24 cellular contexts compared by ENCODE assay signal in the genomic region with DNA sequence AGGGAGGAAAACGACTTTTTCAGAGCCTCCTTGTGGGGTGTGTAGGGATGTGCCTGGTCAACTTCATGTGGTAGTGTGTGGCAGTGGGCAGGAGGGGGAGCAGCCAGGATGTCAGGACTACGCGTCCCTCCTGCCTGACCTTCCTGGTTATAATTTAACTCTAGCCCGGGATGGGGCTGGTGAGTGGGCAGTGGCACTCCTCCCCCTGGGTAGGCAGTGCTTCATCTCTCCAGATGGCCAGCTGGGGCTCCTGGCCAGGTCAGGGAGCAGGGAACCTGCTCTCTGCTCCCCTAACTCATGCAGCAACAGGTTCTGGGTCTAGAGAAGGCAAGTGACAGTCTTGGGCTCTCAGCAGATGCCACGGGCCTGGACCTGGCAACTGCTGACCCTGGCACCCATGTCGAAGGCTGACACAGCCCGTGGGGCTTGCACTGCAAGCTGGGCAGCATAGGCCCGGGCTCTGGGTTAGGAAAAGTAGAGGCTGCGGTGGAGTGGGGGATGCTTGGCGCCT. TPM values are rescaled to one million over a fixed set of nuclear protein-coding genes. Genes with fewer than 3 reads are reported as not detected.
DNase-seq lines count a peak whose midpoint lies in the region; ATAC-seq and TF ChIP-seq lines count a peak whose summit lies in the region.
"Had no signal": no experiment of that assay in that cellular context is flagged by ENCODE, and none has a peak within 500 bp of the region (broad histone marks: within the 10 kb centered on the region; RNA-seq: fewer than 3 reads in every experiment).

No MANE protein-coding gene starts in this region.

- POLR2A ChIA-PET in IMR-90 (lab: Charles Lee; ENCODE audit: unreplicated experiment) = no interaction called here

- ATAC-seq in IMR-90 (ENCODE audit: low read depth) (0 out of 2 replicates have a peak, but pooled peaks have one; percentile 7), GM21526 (IDR thresholded peaks at IDR 0.05; ENCODE audit: low FRiP score, unreplicated experiment) (no peak), HG03039 (IDR thresholded peaks at IDR 0.05; ENCODE audit: unreplicated experiment) (no peak)
- ATAC-seq: activated naive CD4-positive, alpha-beta T cell treated with anti-CD3 and anti-CD28 coated beads, Interleukin-2, amount 50 U/mL, for 72 hours; left cardiac atrium; naive thymus-derived CD8-positive, alpha-beta T cell; sciatic nerve had no signal

- no peak for TF ChIP-seq RAD21 in IMR-90 (IDR thresholded peaks at IDR 0.05; ENCODE audit: low read length)

- H3K36me3 ChIP-seq in BLaER1 (peaks cover 11% of the 10 kb centered on the region; the same call in 1 of the 2 replicates), IMR-90 (ENCODE audit: control insufficient read depth, insufficient read depth, low read length) (no peaks in the 10 kb centered on the region), endodermal cell (ENCODE audit: control insufficient read depth, insufficient read depth, low read length) (no peaks in the 10 kb centered on the region)
- H3K36me3 ChIP-seq: vagina had no signal

- H4K91ac ChIP-seq in IMR-90 (ENCODE audit: insufficient read depth, low read depth, low read length) = no peak overlapping the region

- intact Hi-C loops in IMR-90 (cut with micrococcal nuclease) = no loop called here

- no peak overlapping the region for H3K18ac ChIP-seq in IMR-90 (ENCODE audit: low read depth, low read length)

- no peak overlapping the region for H2BK120ac ChIP-seq in IMR-90 (ENCODE audit: low read depth, low read length)

- H3K27me3 ChIP-seq in BLaER1 (no peaks in the 10 kb centered on the region), IMR-90 (ENCODE audit: control insufficient read depth, insufficient read depth, low read length) (peaks cover 1% of the 10 kb centered on the region; the same call in 1 of the 2 replicates), endodermal cell (ENCODE audit: control insufficient read depth, insufficient read depth, low read length, poor library complexity, severe bottlenecking) (no peaks in the 10 kb centered on the region)
- H3K27me3 ChIP-seq: vagina had no signal

- no peaks in the 10 kb centered on the region for H3K36me3 Mint-ChIP-seq in endodermal cell (ENCODE audit: low read depth)
- H3K36me3 Mint-ChIP-seq: activated naive CD4-positive, alpha-beta T cell treated with anti-CD3 and anti-CD28 coated beads, Interleukin-2, amount 50 U/mL, for 72 hours had no signal

- no peak overlapping the region for H3K4me3 Mint-ChIP-seq in endodermal cell
- H3K4me3 Mint-ChIP-seq: naive thymus-derived CD8-positive, alpha-beta T cell had no signal

- no peak overlapping the region for H2AK9ac ChIP-seq in IMR-90 (replicated peaks; ENCODE audit: low read depth, low read length, poor library complexity)

- 0 out of 2 replicates have a peak overlapping the region, but pooled peaks have one; percentile 38 for H3K27ac ChIP-seq in BLaER1
- no peak overlapping the region for H3K27ac ChIP-seq in IMR-90 (ENCODE audit: insufficient read depth, low read length)
- no peak overlapping the region for H3K27ac ChIP-seq in endodermal cell (ENCODE audit: low read depth, low read length)
- H3K27ac ChIP-seq in coronary artery = peak overlapping the region in 1 of 2 donors; percentile 26
- H3K27ac ChIP-seq: vagina had no signal

- no peaks in the 10 kb centered on the region for H3K9me3 Mint-ChIP-seq in endodermal cell
- H3K9me3 Mint-ChIP-seq: activated naive CD4-positive, alpha-beta T cell treated with anti-CD3 and anti-CD28 coated beads, Interleukin-2, amount 50 U/mL, for 72 hours; naive thymus-derived CD8-positive, alpha-beta T cell had no signal

- H3K56ac ChIP-seq in IMR-90 (ENCODE audit: extremely low read depth, insufficient read depth, low read length) = no peak overlapping the region

- no peaks in the 10 kb centered on the region for H3K27me3 Mint-ChIP-seq in endodermal cell (ENCODE audit: insufficient read depth)
- H3K27me3 Mint-ChIP-seq: naive thymus-derived CD8-positive, alpha-beta T cell had no signal

- H3K9me1 ChIP-seq in IMR-90 (ENCODE audit: insufficient read depth, low read length) = peaks cover 7% of the 10 kb centered on the region; the same call in 1 of the 2 replicates

- TF ChIP-seq CTCF in IMR-90 (conservative IDR thresholded peaks at IDR 0.05; ENCODE audit: low read depth, low read length) (0 out of 2 replicates have a peak, but pooled peaks have one; percentile 3), endodermal cell (conservative IDR thresholded peaks at IDR 0.05) (peak; percentile 63), coronary artery (IDR thresholded peaks at IDR 0.05) (no peak)

- H3K4me3 ChIP-seq in BLaER1 = no peak overlapping the region
- no peak overlapping the region for H3K4me3 ChIP-seq in IMR-90 (ENCODE audit: insufficient read depth, low read depth, low read length)
- no peak overlapping the region for H3K4me3 ChIP-seq in endodermal cell (ENCODE audit: low read length)
- H3K4me3 ChIP-seq in coronary artery = no peak overlapping the region
- H3K4me3 ChIP-seq: vagina had no signal

- DNase-seq in IMR-90 = no peak
- peak; percentile 67 for DNase-seq in endodermal cell
- DNase-seq in mucosa of gallbladder (ENCODE audit: low spot score) = peak; percentile 14
- DNase-seq in stimulated activated CD4-positive, alpha-beta T cell treated with anti-CD3 and anti-CD28 coated beads, Interleukin-2, amount 100 ng/mL, for 24 hours = no peak
- no peak for DNase-seq in coronary artery (ENCODE audit: low spot score)
- DNase-seq: activated CD4-positive, alpha-beta T cell treated with anti-CD3 and anti-CD28 coated beads for 48 hours; activated T-cell treated with anti-CD3 and anti-CD28 coated beads for 4 hours; caudate nucleus; left cardiac atrium; MM.1S; naive thymus-derived CD8-positive, alpha-beta T cell; NCI-H2029; NCI-H748 treated with DMSO at 0.1 percent for 48 hours; RPMI8226; stimulated activated naive CD4-positive, alpha-beta T cell had no signal

- in situ Hi-C loops in IMR-90 (cut with MboI; ENCODE audit: low sequenced_read_pairs) = no loop called here

- H3K4me1 ChIP-seq in BLaER1 (peaks cover 27% of the 10 kb centered on the region), IMR-90 (ENCODE audit: control insufficient read depth, insufficient read depth, low read length) (peaks cover 7% of the 10 kb centered on the region), endodermal cell (ENCODE audit: control insufficient read depth, insufficient read depth, low read length) (no peaks in the 10 kb centered on the region)

- no peak overlapping the region for H2BK5ac ChIP-seq in IMR-90 (ENCODE audit: low read depth, low read length, poor library complexity, severe bottlenecking)

- TF ChIP-seq POLR2A in IMR-90 (IDR thresholded peaks at IDR 0.05; ENCODE audit: low read depth, low read length) = no peak

- no peak overlapping the region for H4K8ac ChIP-seq in IMR-90 (ENCODE audit: low read depth in 2 of 2, low read length in 2 of 2)

- no peak overlapping the region for H2BK20ac ChIP-seq in IMR-90 (ENCODE audit: low read depth, low read length)

- no peak overlapping the region for H4K5ac ChIP-seq in IMR-90 (ENCODE audit: low read depth, low read length)

- no peak overlapping the region for H2BK15ac ChIP-seq in IMR-90 (ENCODE audit: low read depth, low read length)

- no peak overlapping the region for H2AK5ac ChIP-seq in IMR-90 (ENCODE audit: low read depth, low read length)

- H3K27ac Mint-ChIP-seq in endodermal cell = no peak overlapping the region
- H3K27ac Mint-ChIP-seq: activated naive CD4-positive, alpha-beta T cell treated with anti-CD3 and anti-CD28 coated beads, Interleukin-2, amount 50 U/mL, for 72 hours had no signal

- CTCF ChIA-PET in IMR-90 (lab: Yijun Ruan, JAX) = interaction anchor here (0.6 to 0.7 kb wide), 2 partner anchors 12 kb away, joined by 3 to 4 read pairs; no protein-coding TSS in a partner anchor

- H3K14ac ChIP-seq in IMR-90 (replicated peaks; ENCODE audit: low read depth, low read length) = no peak overlapping the region

- H3K4me2 ChIP-seq in BLaER1 (no peak overlapping the region), IMR-90 (ENCODE audit: low read depth, low read length) (no peak overlapping the region)

- no peaks in the 10 kb centered on the region for H3K9me3 ChIP-seq in BLaER1
- H3K9me3 ChIP-seq in IMR-90 (ENCODE audit: control insufficient read depth, insufficient read depth, low read length) = no peaks in the 10 kb centered on the region
- no peaks in the 10 kb centered on the region for H3K9me3 ChIP-seq in endodermal cell (ENCODE audit: control insufficient read depth, low read length)
- H3K9me3 ChIP-seq: vagina had no signal

- no peak overlapping the region for H2AFZ ChIP-seq in IMR-90 (replicated peaks; ENCODE audit: low read length, poor library complexity)

- H3K9ac ChIP-seq in BLaER1 (no peak overlapping the region), IMR-90 (ENCODE audit: low read depth, low read length) (no peak overlapping the region), endodermal cell (ENCODE audit: extremely low read depth, low read length, poor library complexity, severe bottlenecking) (no peak overlapping the region)

- H4K20me1 ChIP-seq in BLaER1 (no peaks in the 10 kb centered on the region), IMR-90 (ENCODE audit: insufficient read depth, low read length) (no peaks in the 10 kb centered on the region)

- BruUV-seq in IMR-90 (replicated peaks; lab: Mats Ljungman, UMichigan) = no TSS peak

- H3K23ac ChIP-seq in IMR-90 (ENCODE audit: low read depth, low read length) = no peak overlapping the region

- peaks cover 10% of the 10 kb centered on the region for H3K4me1 Mint-ChIP-seq in endodermal cell

- H3K4ac ChIP-seq in IMR-90 (ENCODE audit: low read depth, low read length) = no peak overlapping the region

- no peaks in the 10 kb centered on the region for H3K79me1 ChIP-seq in IMR-90 (ENCODE audit: low read depth in 1 of 2, low read length in 2 of 2)

- WGBS in IMR-90 (ENCODE audit: extremely low coverage in 2 of 2, insufficient read length in 1 of 2), 2 experiments = 40% methylated on average over 2 of the region's 10 CpGs; no CpG with 5 or more reads in 1 of the 2 experiments
- WGBS in endodermal cell (ENCODE audit: insufficient coverage in 1 of 2, insufficient read length in 1 of 2), 2 experiments = 76 to 100% methylated on average over 2 to 10 of the region's 10 CpGs

- dilution Hi-C loops in IMR-90 (cut with HindIII; ENCODE audit: low sequenced_read_pairs, unreplicated experiment) = no loop called here

RNA-seq across cellular contexts. Expression of a gene that starts 2.6 kb away (rescaled TPM):
- 0.28 and 0.36 TPM in 2 replicates for total RNA-seq in IMR-90 (2012; rRNA removed)
- 0.26 and 0.67 TPM in 2 replicates for polyA plus RNA-seq in IMR-90 (2012; rRNA removed)
- polyA plus RNA-seq in IMR-90 (2012; cell fraction: cytosol; rRNA removed) = 0.02 and 0.09 TPM in 2 replicates
- polyA plus RNA-seq in IMR-90 (2012; cell fraction: nucleus; rRNA removed; ENCODE audit: low replicate concordance) = 5.8 and 6.1 TPM in 2 replicates
- 1 to 10 TPM; 6.0 to 6.2 TPM for total RNA-seq in endodermal cell
- polyA plus RNA-seq in endodermal cell (2013, experiment 1 of 2) = 4.1 TPM
- 4.8 TPM for polyA plus RNA-seq in endodermal cell (2013, experiment 2 of 2)
- 10.2 TPM for total RNA-seq in mucosa of gallbladder

RNA-seq across cellular contexts. Expression of a gene that starts 6.9 kb away (rescaled TPM):
- total RNA-seq in IMR-90 (2012; rRNA removed) = not detected in 2 replicates
- polyA plus RNA-seq in IMR-90 (2012; rRNA removed) = not detected in 2 replicates
- 0.25 and 0.32 TPM in 2 replicates for polyA plus RNA-seq in IMR-90 (2012; cell fraction: cytosol; rRNA removed)
- polyA plus RNA-seq in IMR-90 (2012; cell fraction: nucleus; rRNA removed; ENCODE audit: low replicate concordance) = 5.7 and 7.9 TPM in 2 replicates
- 1 to 10 TPM; 3.2 to 4.2 TPM for total RNA-seq in endodermal cell
- polyA plus RNA-seq in endodermal cell (2013, experiment 1 of 2) = 22.5 TPM
- polyA plus RNA-seq in endodermal cell (2013, experiment 2 of 2) = 20.6 TPM
- total RNA-seq in mucosa of gallbladder = 4.7 TPM
- total RNA-seq: H4 had no signal
- polyA plus RNA-seq: AG04450 had no signal

RNA-seq across cellular contexts. Expression of a gene that starts 33.3 kb away (rescaled TPM):
- total RNA-seq in IMR-90 (2012; rRNA removed) = 0.72 and 1.1 TPM in 2 replicates
- polyA plus RNA-seq in IMR-90 (2012; rRNA removed) = 0.94 and 1.3 TPM in 2 replicates
- 0.22 and 0.54 TPM in 2 replicates for polyA plus RNA-seq in IMR-90 (2012; cell fraction: cytosol; rRNA removed)
- 3.2 and 4.1 TPM in 2 replicates for polyA plus RNA-seq in IMR-90 (2012; cell fraction: nucleus; rRNA removed; ENCODE audit: low replicate concordance)
- not detected for total RNA-seq in endodermal cell
- polyA plus RNA-seq in endodermal cell (2013, experiment 1 of 2) = 0.36 TPM
- 0.41 TPM for polyA plus RNA-seq in endodermal cell (2013, experiment 2 of 2)
- total RNA-seq in mucosa of gallbladder = 2.0 TPM
- total RNA-seq: activated naive CD4-positive, alpha-beta T cell treated with anti-CD3 and anti-CD28 coated beads, Interleukin-2, amount 50 U/mL, for 72 hours; H4; naive thymus-derived CD8-positive, alpha-beta T cell; T-helper 2 cell treated with Interferon-gamma antibody and Interleukin-4, amounts not matched to agents 100 ng/mL and 5 ng/mL, for 36 hours had no signal

RNA-seq across cellular contexts. Expression of a gene that starts 50.5 kb away (rescaled TPM):
- total RNA-seq in IMR-90 (2012; rRNA removed) = not detected in 2 replicates
- polyA plus RNA-seq in IMR-90 (2012; rRNA removed) = not detected in 2 replicates
- polyA plus RNA-seq in IMR-90 (2012; cell fraction: cytosol; rRNA removed) = not detected in 2 replicates
- not detected in 2 replicates for polyA plus RNA-seq in IMR-90 (2012; cell fraction: nucleus; rRNA removed; ENCODE audit: low replicate concordance)
- not detected for total RNA-seq in endodermal cell
- not detected for polyA plus RNA-seq in endodermal cell (2013, experiment 1 of 2)
- polyA plus RNA-seq in endodermal cell (2013, experiment 2 of 2) = not detected
- 4.8 TPM for total RNA-seq in mucosa of gallbladder
- total RNA-seq: activated naive CD4-positive, alpha-beta T cell treated with anti-CD3 and anti-CD28 coated beads, Interleukin-2, amount 50 U/mL, for 72 hours; H4; left cardiac atrium; naive thymus-derived CD8-positive, alpha-beta T cell; sciatic nerve; T-helper 2 cell treated with Interferon-gamma antibody and Interleukin-4, amounts not matched to agents 100 ng/mL and 5 ng/mL, for 36 hours had no signal
- polyA plus RNA-seq: AG04450; naive thymus-derived CD8-positive, alpha-beta T cell had no signal

RNA-seq across cellular contexts. Expression of a gene that starts 57.2 kb away (rescaled TPM):
- total RNA-seq in IMR-90 (2012; rRNA removed) (16.9 and 24.7 TPM in 2 replicates), endodermal cell (10 to 100 TPM; 44.2 to 49.5 TPM), mucosa of gallbladder (40.1 TPM)
- 6.6 and 10.3 TPM in 2 replicates for polyA plus RNA-seq in IMR-90 (2012; rRNA removed)
- polyA plus RNA-seq in IMR-90 (2012; cell fraction: cytosol; rRNA removed) = 2.0 and 2.8 TPM in 2 replicates
- 6.6 and 9.1 TPM in 2 replicates for polyA plus RNA-seq in IMR-90 (2012; cell fraction: nucleus; rRNA removed; ENCODE audit: low replicate concordance)
- 27.0 TPM for polyA plus RNA-seq in endodermal cell (2013, experiment 1 of 2)
- polyA plus RNA-seq in endodermal cell (2013, experiment 2 of 2) = 24.0 TPM

Comparison
In these comparisons a context has a peak if more than half of its experiments do, and no peak if none do; other contexts are left out.
1. DNase-seq: peak in endodermal cell (single experiment) and mucosa of gallbladder (single experiment); none in IMR-90 (single experiment), stimulated activated CD4-positive, alpha-beta T cell treated with anti-CD3 and anti-CD28 coated beads, Interleukin-2, amount 100 ng/mL, for 24 hours (0 of 2) and coronary artery (single experiment).